In the genomic region with DNA sequence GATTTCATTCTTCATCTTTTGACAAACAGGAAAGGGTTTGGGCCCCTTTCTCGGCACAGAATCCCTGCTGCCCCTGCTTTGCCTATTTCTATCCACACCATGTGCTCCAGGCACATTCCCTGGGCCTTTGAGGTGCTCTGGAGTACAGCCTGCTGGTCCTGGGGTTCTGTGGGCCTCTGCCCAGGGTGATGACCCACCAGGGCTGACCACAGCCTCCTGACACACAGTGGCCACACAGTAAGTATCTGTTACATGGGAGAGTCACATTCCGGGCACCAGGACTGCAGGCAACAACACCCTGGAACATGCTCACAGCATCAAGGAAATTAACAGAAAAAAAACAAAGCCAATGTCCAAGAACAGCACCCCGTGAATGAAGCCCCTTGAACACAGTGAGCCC, we compare ENCODE assay signal across 30 cellular contexts. TPM values are rescaled to one million over a fixed set of nuclear protein-coding genes. Genes with fewer than 3 reads are reported as not detected.
"Had no signal": no experiment of that assay in that cellular context is flagged by ENCODE, and none has a peak within 500 bp of the region (broad histone marks: within the 10 kb centered on the region; RNA-seq: fewer than 3 reads in every experiment).

No MANE protein-coding gene starts in this region.

- H3K9ac ChIP-seq: KMS-11 had no signal

- H3K4me1 Mint-ChIP-seq: activated CD4-positive, alpha-beta T cell treated with anti-CD3 and anti-CD28 coated beads for 36 hours; activated CD4-positive, alpha-beta T cell treated with anti-CD3 and anti-CD28 coated beads, Interleukin-2, amount 10 ng/mL, durations not matched to agents 7 days and 5 days; activated naive CD4-positive, alpha-beta T cell treated with anti-CD3 and anti-CD28 coated beads, Interleukin-2, amount 50 U/mL, for 24 hours; activated naive CD8-positive, alpha-beta T cell treated with anti-CD3 and anti-CD28 coated beads, Interleukin-2, amount 10 ng/mL, durations not matched to agents 7 days and 5 days; central memory CD8-positive, alpha-beta T cell had no signal

- DNase-seq: activated CD4-positive, alpha-beta T cell treated with anti-CD3 and anti-CD28 coated beads for 36 hours; activated CD4-positive, alpha-beta T cell treated with anti-CD3 and anti-CD28 coated beads, Interleukin-2, amount 10 ng/mL, durations not matched to agents 7 days and 5 days; activated CD4-positive, alpha-beta T cell treated with anti-CD3 and anti-CD28 coated beads, Interleukin-2, amount 50 U/mL, for 48 hours; activated CD8-positive, alpha-beta T cell treated with anti-CD3 and anti-CD28 coated beads, Interleukin-2, amount 10 ng/mL, durations not matched to agents 7 days and 5 days; activated gamma-delta T cell; activated naive CD4-positive, alpha-beta T cell treated with Interleukin-2 at 50 U/mL for 16 hours; activated naive CD8-positive, alpha-beta T cell treated with anti-CD3 and anti-CD28 coated beads, Interleukin-2, amount 10 ng/mL, durations not matched to agents 7 days and 5 days; activated T-cell treated with anti-CD3 and anti-CD28 coated beads, Interleukin-2, amount 50 U/mL, for 24 hours; amygdala; NCI-H1092 treated with DMSO at 0.1 percent for 48 hours; NCI-H1417; NCI-H1930; NCI-H2081 treated with DMSO at 0.1 percent for 48 hours; NCI-H226; NCI-H524 treated with DMSO at 0.1 percent for 48 hours; Peyer's patch; RPMI8226; SIG-M5; SW 1271; T-helper 1 cell; T-helper 2 cell; T-helper 9 cell had no signal

- H3K4me3 ChIP-seq: ascending aorta, cardiac muscle cell, Peyer's patch had no signal

- H3K36me3 ChIP-seq: ascending aorta, cardiac muscle cell, Peyer's patch had no signal

- H3K27me3 ChIP-seq: ascending aorta, cardiac muscle cell, Peyer's patch had no signal

- H3K4me2 ChIP-seq: KMS-11 had no signal

- H3K4me3 Mint-ChIP-seq: activated CD4-positive, alpha-beta T cell treated with anti-CD3 and anti-CD28 coated beads for 36 hours; activated CD4-positive, alpha-beta T cell treated with anti-CD3 and anti-CD28 coated beads, Interleukin-2, amount 10 ng/mL, durations not matched to agents 7 days and 5 days; activated CD8-positive, alpha-beta T cell treated with anti-CD3 and anti-CD28 coated beads, Interleukin-2, amount 10 ng/mL, durations not matched to agents 7 days and 5 days; activated naive CD4-positive, alpha-beta T cell treated with anti-CD3 and anti-CD28 coated beads, Interleukin-2, amount 50 U/mL, for 24 hours; activated naive CD8-positive, alpha-beta T cell treated with anti-CD3 and anti-CD28 coated beads, Interleukin-2, amount 10 ng/mL, durations not matched to agents 7 days and 5 days; activated T-cell treated with anti-CD3 and anti-CD28 coated beads, Interleukin-2, amount 50 U/mL, for 24 hours; central memory CD8-positive, alpha-beta T cell had no signal

- H3K4me1 ChIP-seq: Peyer's patch had no signal

- H3K27ac ChIP-seq: ascending aorta, cardiac muscle cell, KMS-11, Peyer's patch had no signal

- H3K27me3 Mint-ChIP-seq: activated CD4-positive, alpha-beta T cell treated with anti-CD3 and anti-CD28 coated beads, Interleukin-2, amount 10 ng/mL, durations not matched to agents 7 days and 5 days; activated naive CD4-positive, alpha-beta T cell treated with anti-CD3 and anti-CD28 coated beads, Interleukin-2, amount 50 U/mL, for 24 hours; central memory CD8-positive, alpha-beta T cell had no signal

- H3K9me3 Mint-ChIP-seq: activated CD4-positive, alpha-beta T cell treated with anti-CD3 and anti-CD28 coated beads, Interleukin-2, amount 10 ng/mL, durations not matched to agents 7 days and 5 days; activated naive CD4-positive, alpha-beta T cell treated with anti-CD3 and anti-CD28 coated beads, Interleukin-2, amount 50 U/mL, for 24 hours; activated naive CD8-positive, alpha-beta T cell treated with anti-CD3 and anti-CD28 coated beads, Interleukin-2, amount 10 ng/mL, durations not matched to agents 7 days and 5 days; activated T-cell treated with anti-CD3 and anti-CD28 coated beads, Interleukin-2, amount 50 U/mL, for 24 hours; activated T-helper 2 cell treated with anti-CD3 and anti-CD28 coated beads, Interferon-gamma antibody, Interleukin-2, Interleukin-4, amounts not matched to agents 10 μg/mL and 5 μg/mL and 100 μg/mL, durations not matched to agents 14 hours and 24 hours and 36 hours; central memory CD8-positive, alpha-beta T cell had no signal

- H3K36me3 Mint-ChIP-seq: activated naive CD4-positive, alpha-beta T cell treated with anti-CD3 and anti-CD28 coated beads, Interleukin-2, amount 50 U/mL, for 24 hours; activated naive CD8-positive, alpha-beta T cell treated with anti-CD3 and anti-CD28 coated beads, Interleukin-2, amount 10 ng/mL, durations not matched to agents 7 days and 5 days had no signal

- ATAC-seq: activated CD4-positive, alpha-beta T cell treated with anti-CD3 and anti-CD28 coated beads for 36 hours; activated CD8-positive, alpha-beta T cell treated with anti-CD3 and anti-CD28 coated beads, Interleukin-2, amount 10 ng/mL, durations not matched to agents 7 days and 5 days; Right ventricle myocardium inferior had no signal

- H3K9me3 ChIP-seq: ascending aorta, Peyer's patch had no signal

- H3K27ac Mint-ChIP-seq: activated CD4-positive, alpha-beta T cell treated with anti-CD3 and anti-CD28 coated beads for 36 hours; activated CD4-positive, alpha-beta T cell treated with anti-CD3 and anti-CD28 coated beads, Interleukin-2, amount 10 ng/mL, durations not matched to agents 7 days and 5 days; activated CD8-positive, alpha-beta T cell treated with anti-CD3 and anti-CD28 coated beads, Interleukin-2, amount 10 ng/mL, durations not matched to agents 7 days and 5 days; activated naive CD4-positive, alpha-beta T cell treated with anti-CD3 and anti-CD28 coated beads, Interleukin-2, amount 50 U/mL, for 24 hours; activated naive CD8-positive, alpha-beta T cell treated with anti-CD3 and anti-CD28 coated beads, Interleukin-2, amount 10 ng/mL, durations not matched to agents 7 days and 5 days; activated T-cell treated with anti-CD3 and anti-CD28 coated beads, Interleukin-2, amount 50 U/mL, for 24 hours; activated T-helper 2 cell treated with anti-CD3 and anti-CD28 coated beads, Interferon-gamma antibody, Interleukin-2, Interleukin-4, amounts not matched to agents 10 μg/mL and 5 μg/mL and 100 μg/mL, durations not matched to agents 14 hours and 24 hours and 36 hours had no signal

RNA-seq across cellular contexts. Expression of gene SCUBE2, which starts 39.1 kb away (rescaled TPM):
- total RNA-seq: activated CD4-positive, alpha-beta T cell treated with anti-CD3 and anti-CD28 coated beads for 36 hours; activated naive CD8-positive, alpha-beta T cell treated with anti-CD3 and anti-CD28 coated beads, Interleukin-2, amount 10 ng/mL, durations not matched to agents 7 days and 5 days; activated T-helper 2 cell treated with anti-CD3 and anti-CD28 coated beads, Interferon-gamma antibody, Interleukin-2, Interleukin-4, amounts not matched to agents 10 μg/mL and 5 μg/mL and 100 μg/mL, durations not matched to agents 14 hours and 24 hours and 36 hours; NCI-H460 had no signal
